Comparison of ENCODE assay signal across 1 cellular context in the genomic region with DNA sequence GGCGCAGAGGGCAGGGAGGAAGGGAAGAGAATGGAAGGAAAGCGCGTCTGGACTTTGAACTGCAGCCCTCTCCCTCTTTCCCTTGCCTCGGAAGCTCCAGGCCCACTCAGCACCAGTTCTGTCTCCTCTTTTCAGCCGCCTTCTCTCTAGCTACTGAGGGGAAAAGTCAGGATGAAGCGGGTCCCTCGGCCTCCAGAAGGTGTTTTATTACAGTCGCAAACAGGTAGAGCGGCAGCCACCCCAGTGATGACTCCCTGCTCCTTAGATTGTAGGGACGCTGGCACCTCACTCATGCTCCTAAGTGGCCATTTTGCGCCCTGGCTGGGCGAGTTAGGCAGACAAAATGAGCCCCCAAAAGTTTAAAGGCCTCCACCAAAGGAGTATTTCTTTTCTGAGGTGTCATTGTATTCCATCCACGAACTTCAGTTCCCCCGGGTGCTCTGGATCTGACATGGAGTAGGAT.
TF ChIP-seq lines count a peak whose summit lies in the region.

No MANE protein-coding gene starts in this region.

TF ChIP-seq in HepG2, 621 proteins besides CTCF, POLR2A, EP300 and RAD21 (continued from another document and continues in another):
- TF ChIP-seq, protein P1, sequence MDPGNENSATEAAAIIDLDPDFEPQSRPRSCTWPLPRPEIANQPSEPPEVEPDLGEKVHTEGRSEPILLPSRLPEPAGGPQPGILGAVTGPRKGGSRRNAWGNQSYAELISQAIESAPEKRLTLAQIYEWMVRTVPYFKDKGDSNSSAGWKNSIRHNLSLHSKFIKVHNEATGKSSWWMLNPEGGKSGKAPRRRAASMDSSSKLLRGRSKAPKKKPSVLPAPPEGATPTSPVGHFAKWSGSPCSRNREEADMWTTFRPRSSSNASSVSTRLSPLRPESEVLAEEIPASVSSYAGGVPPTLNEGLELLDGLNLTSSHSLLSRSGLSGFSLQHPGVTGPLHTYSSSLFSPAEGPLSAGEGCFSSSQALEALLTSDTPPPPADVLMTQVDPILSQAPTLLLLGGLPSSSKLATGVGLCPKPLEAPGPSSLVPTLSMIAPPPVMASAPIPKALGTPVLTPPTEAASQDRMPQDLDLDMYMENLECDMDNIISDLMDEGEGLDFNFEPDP (CRISPR knock-in tag; conservative IDR thresholded peaks at IDR 0.05) = no peak
- no peak for TF ChIP-seq ZFP62 (CRISPR knock-in tag; IDR thresholded peaks at IDR 0.05)
- TF ChIP-seq, protein P2, sequence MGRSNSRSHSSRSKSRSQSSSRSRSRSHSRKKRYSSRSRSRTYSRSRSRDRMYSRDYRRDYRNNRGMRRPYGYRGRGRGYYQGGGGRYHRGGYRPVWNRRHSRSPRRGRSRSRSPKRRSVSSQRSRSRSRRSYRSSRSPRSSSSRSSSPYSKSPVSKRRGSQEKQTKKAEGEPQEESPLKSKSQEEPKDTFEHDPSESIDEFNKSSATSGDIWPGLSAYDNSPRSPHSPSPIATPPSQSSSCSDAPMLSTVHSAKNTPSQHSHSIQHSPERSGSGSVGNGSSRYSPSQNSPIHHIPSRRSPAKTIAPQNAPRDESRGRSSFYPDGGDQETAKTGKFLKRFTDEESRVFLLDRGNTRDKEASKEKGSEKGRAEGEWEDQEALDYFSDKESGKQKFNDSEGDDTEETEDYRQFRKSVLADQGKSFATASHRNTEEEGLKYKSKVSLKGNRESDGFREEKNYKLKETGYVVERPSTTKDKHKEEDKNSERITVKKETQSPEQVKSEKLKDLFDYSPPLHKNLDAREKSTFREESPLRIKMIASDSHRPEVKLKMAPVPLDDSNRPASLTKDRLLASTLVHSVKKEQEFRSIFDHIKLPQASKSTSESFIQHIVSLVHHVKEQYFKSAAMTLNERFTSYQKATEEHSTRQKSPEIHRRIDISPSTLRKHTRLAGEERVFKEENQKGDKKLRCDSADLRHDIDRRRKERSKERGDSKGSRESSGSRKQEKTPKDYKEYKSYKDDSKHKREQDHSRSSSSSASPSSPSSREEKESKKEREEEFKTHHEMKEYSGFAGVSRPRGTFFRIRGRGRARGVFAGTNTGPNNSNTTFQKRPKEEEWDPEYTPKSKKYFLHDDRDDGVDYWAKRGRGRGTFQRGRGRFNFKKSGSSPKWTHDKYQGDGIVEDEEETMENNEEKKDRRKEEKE (IDR thresholded peaks at IDR 0.05) = no peak
- TF ChIP-seq ZNF354B (CRISPR knock-in tag; IDR thresholded peaks at IDR 0.05) = no peak
- TF ChIP-seq ZNF20 (CRISPR knock-in tag; IDR thresholded peaks at IDR 0.05) = no peak
- TF ChIP-seq, protein P3, sequence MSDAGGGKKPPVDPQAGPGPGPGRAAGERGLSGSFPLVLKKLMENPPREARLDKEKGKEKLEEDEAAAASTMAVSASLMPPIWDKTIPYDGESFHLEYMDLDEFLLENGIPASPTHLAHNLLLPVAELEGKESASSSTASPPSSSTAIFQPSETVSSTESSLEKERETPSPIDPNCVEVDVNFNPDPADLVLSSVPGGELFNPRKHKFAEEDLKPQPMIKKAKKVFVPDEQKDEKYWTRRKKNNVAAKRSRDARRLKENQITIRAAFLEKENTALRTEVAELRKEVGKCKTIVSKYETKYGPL (CRISPR knock-in tag; IDR thresholded peaks at IDR 0.05) = no peak
- TF ChIP-seq, protein P4, sequence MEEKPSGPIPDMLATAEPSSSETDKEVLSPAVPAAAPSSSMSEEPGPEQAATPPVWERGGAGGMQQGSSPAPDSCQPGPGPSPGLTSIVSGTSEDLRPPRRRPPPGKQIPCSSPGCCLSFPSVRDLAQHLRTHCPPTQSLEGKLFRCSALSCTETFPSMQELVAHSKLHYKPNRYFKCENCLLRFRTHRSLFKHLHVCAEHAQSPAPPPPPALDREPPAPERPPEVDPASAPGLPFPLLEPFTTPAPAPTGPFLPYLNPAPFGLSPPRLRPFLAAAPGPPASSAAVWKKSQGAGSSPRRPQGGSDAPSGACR (CRISPR knock-in tag; IDR thresholded peaks at IDR 0.05) = no peak
- peak; percentile 37 for TF ChIP-seq XRCC5 (optimal IDR thresholded peaks at IDR 0.05; ENCODE audit: low read length)
- no peak for TF ChIP-seq SP140L (CRISPR knock-in tag; IDR thresholded peaks at IDR 0.05; ENCODE audit: borderline replicate concordance)
- TF ChIP-seq, protein P5, sequence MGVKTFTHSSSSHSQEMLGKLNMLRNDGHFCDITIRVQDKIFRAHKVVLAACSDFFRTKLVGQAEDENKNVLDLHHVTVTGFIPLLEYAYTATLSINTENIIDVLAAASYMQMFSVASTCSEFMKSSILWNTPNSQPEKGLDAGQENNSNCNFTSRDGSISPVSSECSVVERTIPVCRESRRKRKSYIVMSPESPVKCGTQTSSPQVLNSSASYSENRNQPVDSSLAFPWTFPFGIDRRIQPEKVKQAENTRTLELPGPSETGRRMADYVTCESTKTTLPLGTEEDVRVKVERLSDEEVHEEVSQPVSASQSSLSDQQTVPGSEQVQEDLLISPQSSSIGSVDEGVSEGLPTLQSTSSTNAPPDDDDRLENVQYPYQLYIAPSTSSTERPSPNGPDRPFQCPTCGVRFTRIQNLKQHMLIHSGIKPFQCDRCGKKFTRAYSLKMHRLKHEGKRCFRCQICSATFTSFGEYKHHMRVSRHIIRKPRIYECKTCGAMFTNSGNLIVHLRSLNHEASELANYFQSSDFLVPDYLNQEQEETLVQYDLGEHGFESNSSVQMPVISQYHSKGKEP (CRISPR knock-in tag; IDR thresholded peaks at IDR 0.05) = no peak
- no peak for TF ChIP-seq YEATS2 (CRISPR knock-in tag; IDR thresholded peaks at IDR 0.05; ENCODE audit: borderline replicate concordance)
- TF ChIP-seq TCF7 (IDR thresholded peaks at IDR 0.05; ENCODE audit: low read depth) = no peak
- TF ChIP-seq, protein P6, sequence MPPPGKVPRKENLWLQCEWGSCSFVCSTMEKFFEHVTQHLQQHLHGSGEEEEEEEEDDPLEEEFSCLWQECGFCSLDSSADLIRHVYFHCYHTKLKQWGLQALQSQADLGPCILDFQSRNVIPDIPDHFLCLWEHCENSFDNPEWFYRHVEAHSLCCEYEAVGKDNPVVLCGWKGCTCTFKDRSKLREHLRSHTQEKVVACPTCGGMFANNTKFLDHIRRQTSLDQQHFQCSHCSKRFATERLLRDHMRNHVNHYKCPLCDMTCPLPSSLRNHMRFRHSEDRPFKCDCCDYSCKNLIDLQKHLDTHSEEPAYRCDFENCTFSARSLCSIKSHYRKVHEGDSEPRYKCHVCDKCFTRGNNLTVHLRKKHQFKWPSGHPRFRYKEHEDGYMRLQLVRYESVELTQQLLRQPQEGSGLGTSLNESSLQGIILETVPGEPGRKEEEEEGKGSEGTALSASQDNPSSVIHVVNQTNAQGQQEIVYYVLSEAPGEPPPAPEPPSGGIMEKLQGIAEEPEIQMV (CRISPR knock-in tag; IDR thresholded peaks at IDR 0.05; ENCODE audit: low read depth) = 0 out of 2 replicates have a peak, but pooled peaks have one; percentile 54
- TF ChIP-seq, protein P7, sequence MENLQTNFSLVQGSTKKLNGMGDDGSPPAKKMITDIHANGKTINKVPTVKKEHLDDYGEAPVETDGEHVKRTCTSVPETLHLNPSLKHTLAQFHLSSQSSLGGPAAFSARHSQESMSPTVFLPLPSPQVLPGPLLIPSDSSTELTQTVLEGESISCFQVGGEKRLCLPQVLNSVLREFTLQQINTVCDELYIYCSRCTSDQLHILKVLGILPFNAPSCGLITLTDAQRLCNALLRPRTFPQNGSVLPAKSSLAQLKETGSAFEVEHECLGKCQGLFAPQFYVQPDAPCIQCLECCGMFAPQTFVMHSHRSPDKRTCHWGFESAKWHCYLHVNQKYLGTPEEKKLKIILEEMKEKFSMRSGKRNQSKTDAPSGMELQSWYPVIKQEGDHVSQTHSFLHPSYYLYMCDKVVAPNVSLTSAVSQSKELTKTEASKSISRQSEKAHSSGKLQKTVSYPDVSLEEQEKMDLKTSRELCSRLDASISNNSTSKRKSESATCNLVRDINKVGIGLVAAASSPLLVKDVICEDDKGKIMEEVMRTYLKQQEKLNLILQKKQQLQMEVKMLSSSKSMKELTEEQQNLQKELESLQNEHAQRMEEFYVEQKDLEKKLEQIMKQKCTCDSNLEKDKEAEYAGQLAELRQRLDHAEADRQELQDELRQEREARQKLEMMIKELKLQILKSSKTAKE (CRISPR knock-in tag; IDR thresholded peaks at IDR 0.05; ENCODE audit: borderline replicate concordance) = no peak
- TF ChIP-seq, protein P8, sequence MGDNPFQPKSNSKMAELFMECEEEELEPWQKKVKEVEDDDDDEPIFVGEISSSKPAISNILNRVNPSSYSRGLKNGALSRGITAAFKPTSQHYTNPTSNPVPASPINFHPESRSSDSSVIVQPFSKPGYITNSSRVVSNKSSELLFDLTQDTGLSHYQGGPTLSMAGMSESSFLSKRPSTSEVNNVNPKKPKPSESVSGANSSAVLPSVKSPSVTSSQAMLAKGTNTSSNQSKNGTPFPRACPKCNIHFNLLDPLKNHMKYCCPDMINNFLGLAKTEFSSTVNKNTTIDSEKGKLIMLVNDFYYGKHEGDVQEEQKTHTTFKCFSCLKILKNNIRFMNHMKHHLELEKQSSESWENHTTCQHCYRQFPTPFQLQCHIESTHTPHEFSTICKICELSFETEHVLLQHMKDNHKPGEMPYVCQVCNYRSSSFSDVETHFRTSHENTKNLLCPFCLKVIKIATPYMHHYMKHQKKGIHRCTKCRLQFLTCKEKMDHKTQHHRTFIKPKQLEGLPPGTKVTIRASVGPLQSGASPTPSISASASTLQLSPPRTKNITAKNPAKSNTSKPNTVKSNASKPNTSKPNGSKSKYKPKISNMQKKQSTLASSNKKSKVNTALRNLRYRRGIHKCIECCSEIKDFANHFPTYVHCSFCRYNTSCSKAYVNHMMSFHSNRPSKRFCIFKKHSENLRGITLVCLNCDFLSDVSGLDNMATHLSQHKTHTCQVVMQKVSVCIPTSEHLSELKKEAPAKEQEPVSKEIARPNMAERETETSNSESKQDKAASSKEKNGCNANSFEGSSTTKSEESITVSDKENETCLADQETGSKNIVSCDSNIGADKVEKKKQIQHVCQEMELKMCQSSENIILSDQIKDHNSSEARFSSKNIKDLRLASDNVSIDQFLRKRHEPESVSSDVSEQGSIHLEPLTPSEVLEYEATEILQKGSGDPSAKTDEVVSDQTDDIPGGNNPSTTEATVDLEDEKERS (CRISPR knock-in tag; IDR thresholded peaks at IDR 0.05) = no peak
- TF ChIP-seq, protein P9, sequence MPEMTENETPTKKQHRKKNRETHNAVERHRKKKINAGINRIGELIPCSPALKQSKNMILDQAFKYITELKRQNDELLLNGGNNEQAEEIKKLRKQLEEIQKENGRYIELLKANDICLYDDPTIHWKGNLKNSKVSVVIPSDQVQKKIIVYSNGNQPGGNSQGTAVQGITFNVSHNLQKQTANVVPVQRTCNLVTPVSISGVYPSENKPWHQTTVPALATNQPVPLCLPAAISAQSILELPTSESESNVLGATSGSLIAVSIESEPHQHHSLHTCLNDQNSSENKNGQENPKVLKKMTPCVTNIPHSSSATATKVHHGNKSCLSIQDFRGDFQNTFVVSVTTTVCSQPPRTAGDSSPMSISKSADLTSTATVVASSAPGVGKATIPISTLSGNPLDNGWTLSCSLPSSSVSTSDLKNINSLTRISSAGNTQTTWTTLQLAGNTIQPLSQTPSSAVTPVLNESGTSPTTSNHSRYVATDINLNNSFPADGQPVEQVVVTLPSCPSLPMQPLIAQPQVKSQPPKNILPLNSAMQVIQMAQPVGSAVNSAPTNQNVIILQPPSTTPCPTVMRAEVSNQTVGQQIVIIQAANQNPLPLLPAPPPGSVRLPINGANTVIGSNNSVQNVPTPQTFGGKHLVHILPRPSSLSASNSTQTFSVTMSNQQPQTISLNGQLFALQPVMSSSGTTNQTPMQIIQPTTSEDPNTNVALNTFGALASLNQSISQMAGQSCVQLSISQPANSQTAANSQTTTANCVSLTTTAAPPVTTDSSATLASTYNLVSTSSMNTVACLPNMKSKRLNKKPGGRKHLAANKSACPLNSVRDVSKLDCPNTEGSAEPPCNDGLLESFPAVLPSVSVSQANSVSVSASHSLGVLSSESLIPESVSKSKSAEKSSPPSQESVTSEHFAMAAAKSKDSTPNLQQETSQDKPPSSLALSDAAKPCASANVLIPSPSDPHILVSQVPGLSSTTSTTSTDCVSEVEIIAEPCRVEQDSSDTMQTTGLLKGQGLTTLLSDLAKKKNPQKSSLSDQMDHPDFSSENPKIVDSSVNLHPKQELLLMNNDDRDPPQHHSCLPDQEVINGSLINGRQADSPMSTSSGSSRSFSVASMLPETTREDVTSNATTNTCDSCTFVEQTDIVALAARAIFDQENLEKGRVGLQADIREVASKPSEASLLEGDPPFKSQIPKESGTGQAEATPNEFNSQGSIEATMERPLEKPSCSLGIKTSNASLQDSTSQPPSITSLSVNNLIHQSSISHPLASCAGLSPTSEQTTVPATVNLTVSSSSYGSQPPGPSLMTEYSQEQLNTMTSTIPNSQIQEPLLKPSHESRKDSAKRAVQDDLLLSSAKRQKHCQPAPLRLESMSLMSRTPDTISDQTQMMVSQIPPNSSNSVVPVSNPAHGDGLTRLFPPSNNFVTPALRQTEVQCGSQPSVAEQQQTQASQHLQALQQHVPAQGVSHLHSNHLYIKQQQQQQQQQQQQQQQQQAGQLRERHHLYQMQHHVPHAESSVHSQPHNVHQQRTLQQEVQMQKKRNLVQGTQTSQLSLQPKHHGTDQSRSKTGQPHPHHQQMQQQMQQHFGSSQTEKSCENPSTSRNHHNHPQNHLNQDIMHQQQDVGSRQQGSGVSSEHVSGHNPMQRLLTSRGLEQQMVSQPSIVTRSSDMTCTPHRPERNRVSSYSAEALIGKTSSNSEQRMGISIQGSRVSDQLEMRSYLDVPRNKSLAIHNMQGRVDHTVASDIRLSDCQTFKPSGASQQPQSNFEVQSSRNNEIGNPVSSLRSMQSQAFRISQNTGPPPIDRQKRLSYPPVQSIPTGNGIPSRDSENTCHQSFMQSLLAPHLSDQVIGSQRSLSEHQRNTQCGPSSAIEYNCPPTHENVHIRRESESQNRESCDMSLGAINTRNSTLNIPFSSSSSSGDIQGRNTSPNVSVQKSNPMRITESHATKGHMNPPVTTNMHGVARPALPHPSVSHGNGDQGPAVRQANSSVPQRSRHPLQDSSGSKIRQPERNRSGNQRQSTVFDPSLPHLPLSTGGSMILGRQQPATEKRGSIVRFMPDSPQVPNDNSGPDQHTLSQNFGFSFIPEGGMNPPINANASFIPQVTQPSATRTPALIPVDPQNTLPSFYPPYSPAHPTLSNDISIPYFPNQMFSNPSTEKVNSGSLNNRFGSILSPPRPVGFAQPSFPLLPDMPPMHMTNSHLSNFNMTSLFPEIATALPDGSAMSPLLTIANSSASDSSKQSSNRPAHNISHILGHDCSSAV (CRISPR knock-in tag; IDR thresholded peaks at IDR 0.05; ENCODE audit: borderline replicate concordance) = no peak
- no peak for TF ChIP-seq ZSCAN30 (CRISPR knock-in tag; IDR thresholded peaks at IDR 0.05)
- no peak for TF ChIP-seq ZNF614 (CRISPR knock-in tag; IDR thresholded peaks at IDR 0.05; ENCODE audit: borderline replicate concordance)
- TF ChIP-seq NCOA1 (CRISPR knock-in tag; IDR thresholded peaks at IDR 0.05) = no peak
- TF ChIP-seq MBNL3 (CRISPR knock-in tag; conservative IDR thresholded peaks at IDR 0.05) = no peak
- peak; percentile 11; the same call in 1 of the 2 replicates for TF ChIP-seq RBFOX2 (IDR thresholded peaks at IDR 0.05; ENCODE audit: low read depth, low read length)
- TF ChIP-seq NPAS2 (CRISPR knock-in tag; IDR thresholded peaks at IDR 0.05; ENCODE audit: borderline replicate concordance) = no peak
- TF ChIP-seq HOXA3 (CRISPR knock-in tag; IDR thresholded peaks at IDR 0.05) = peak; percentile 40
- TF ChIP-seq, protein P10, sequence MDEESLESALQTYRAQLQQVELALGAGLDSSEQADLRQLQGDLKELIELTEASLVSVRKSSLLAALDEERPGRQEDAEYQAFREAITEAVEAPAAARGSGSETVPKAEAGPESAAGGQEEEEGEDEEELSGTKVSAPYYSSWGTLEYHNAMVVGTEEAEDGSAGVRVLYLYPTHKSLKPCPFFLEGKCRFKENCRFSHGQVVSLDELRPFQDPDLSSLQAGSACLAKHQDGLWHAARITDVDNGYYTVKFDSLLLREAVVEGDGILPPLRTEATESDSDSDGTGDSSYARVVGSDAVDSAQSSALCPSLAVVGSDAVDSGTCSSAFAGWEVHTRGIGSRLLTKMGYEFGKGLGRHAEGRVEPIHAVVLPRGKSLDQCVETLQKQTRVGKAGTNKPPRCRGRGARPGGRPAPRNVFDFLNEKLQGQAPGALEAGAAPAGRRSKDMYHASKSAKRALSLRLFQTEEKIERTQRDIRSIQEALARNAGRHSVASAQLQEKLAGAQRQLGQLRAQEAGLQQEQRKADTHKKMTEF (CRISPR knock-in tag; IDR thresholded peaks at IDR 0.05) = no peak
- TF ChIP-seq TOE1 (CRISPR knock-in tag; IDR thresholded peaks at IDR 0.05) = no peak
- no peak for TF ChIP-seq ZNF33A (CRISPR knock-in tag; IDR thresholded peaks at IDR 0.05; ENCODE audit: borderline replicate concordance)
- TF ChIP-seq NFE2L1 (CRISPR knock-in tag; IDR thresholded peaks at IDR 0.05; ENCODE audit: borderline replicate concordance) = no peak
